Comparison of ENCODE assay signal across 1 cellular context in genomic region chr7:92245487-92246362, GRCh38.
TF ChIP-seq lines count a peak whose summit lies in the region.

A gene with protein sequence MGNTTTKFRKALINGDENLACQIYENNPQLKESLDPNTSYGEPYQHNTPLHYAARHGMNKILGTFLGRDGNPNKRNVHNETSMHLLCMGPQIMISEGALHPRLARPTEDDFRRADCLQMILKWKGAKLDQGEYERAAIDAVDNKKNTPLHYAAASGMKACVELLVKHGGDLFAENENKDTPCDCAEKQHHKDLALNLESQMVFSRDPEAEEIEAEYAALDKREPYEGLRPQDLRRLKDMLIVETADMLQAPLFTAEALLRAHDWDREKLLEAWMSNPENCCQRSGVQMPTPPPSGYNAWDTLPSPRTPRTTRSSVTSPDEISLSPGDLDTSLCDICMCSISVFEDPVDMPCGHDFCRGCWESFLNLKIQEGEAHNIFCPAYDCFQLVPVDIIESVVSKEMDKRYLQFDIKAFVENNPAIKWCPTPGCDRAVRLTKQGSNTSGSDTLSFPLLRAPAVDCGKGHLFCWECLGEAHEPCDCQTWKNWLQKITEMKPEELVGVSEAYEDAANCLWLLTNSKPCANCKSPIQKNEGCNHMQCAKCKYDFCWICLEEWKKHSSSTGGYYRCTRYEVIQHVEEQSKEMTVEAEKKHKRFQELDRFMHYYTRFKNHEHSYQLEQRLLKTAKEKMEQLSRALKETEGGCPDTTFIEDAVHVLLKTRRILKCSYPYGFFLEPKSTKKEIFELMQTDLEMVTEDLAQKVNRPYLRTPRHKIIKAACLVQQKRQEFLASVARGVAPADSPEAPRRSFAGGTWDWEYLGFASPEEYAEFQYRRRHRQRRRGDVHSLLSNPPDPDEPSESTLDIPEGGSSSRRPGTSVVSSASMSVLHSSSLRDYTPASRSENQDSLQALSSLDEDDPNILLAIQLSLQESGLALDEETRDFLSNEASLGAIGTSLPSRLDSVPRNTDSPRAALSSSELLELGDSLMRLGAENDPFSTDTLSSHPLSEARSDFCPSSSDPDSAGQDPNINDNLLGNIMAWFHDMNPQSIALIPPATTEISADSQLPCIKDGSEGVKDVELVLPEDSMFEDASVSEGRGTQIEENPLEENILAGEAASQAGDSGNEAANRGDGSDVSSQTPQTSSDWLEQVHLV (plus strand): TSS chr7:92245974. CDS start chr7:92294979, 49,005 bp downstream.
KRIT1 (minus strand) TSS chr7:92245914; CDS start chr7:92242135, 3,779 bp downstream.

TF ChIP-seq in K562, 482 proteins besides CTCF, POLR2A, EP300 and RAD21 (continued from another document and continues in another):
- TF ChIP-seq RFX7 (CRISPR knock-in tag; IDR thresholded peaks at IDR 0.05) (no peak), ZNF263 (CRISPR knock-in tag; IDR thresholded peaks at IDR 0.05; ENCODE audit: borderline replicate concordance) (peak; percentile 21; the same call in 1 of the 2 replicates), KLF16 (IDR thresholded peaks at IDR 0.05) (0 out of 2 replicates have a peak, but pooled peaks have one; percentile 25), PML (IDR thresholded peaks at IDR 0.05; ENCODE audit: low read length) (peak; percentile 77; the same call in 1 of the 2 replicates), SIX5 (IDR thresholded peaks at IDR 0.05; ENCODE audit: borderline replicate concordance in 1 of 2, insufficient read depth in 1 of 2, low read depth in 1 of 2, low read length in 2 of 2) (0 out of 4 replicates have a peak, but pooled peaks of 1 of the 2 experiments have one; percentile 17), ZNF583 (CRISPR knock-in tag; IDR thresholded peaks at IDR 0.05) (no peak), ZNF717 (CRISPR knock-in tag; IDR thresholded peaks at IDR 0.05) (0 out of 2 replicates have a peak, but pooled peaks have one; percentile 26), EGR1 (conservative IDR thresholded peaks at IDR 0.05) (peak; percentile 74), SRF (CRISPR knock-in tag; IDR thresholded peaks at IDR 0.05) (no peak), MAZ (CRISPR knock-in tag; conservative IDR thresholded peaks at IDR 0.05 in 1 of 2, IDR thresholded peaks at IDR 0.05 in 1 of 2) (peak; percentile 80 to 92), MEF2A (IDR thresholded peaks at IDR 0.05; ENCODE audit: control insufficient read depth, low read depth, low read length) (0 out of 2 replicates have a peak, but pooled peaks have one; percentile 33), MTA2 (IDR thresholded peaks at IDR 0.05; ENCODE audit: low read depth) (peak; percentile 87), ZNF584 (CRISPR knock-in tag; IDR thresholded peaks at IDR 0.05; ENCODE audit: low read depth) (no peak), ZBTB7A (IDR thresholded peaks at IDR 0.05; ENCODE audit: borderline replicate concordance, control insufficient read depth, low read depth, low read length) (peak; percentile 90), POLR2G (IDR thresholded peaks at IDR 0.05; ENCODE audit: low read depth, low read length) (peak; percentile 95), FOXA1 (IDR thresholded peaks at IDR 0.05; ENCODE audit: borderline replicate concordance) (no peak), ZBTB2 (IDR thresholded peaks at IDR 0.05) (0 out of 2 replicates have a peak, but pooled peaks have one; percentile 45), CHCHD3 (CRISPR knock-in tag; IDR thresholded peaks at IDR 0.05) (no peak), ILK (tag; IDR thresholded peaks at IDR 0.05; ENCODE audit: borderline replicate concordance, low read depth) (no peak), C11orf30 (IDR thresholded peaks at IDR 0.05; ENCODE audit: low read depth) (peak; percentile 90), JUN (IDR thresholded peaks at IDR 0.05; ENCODE audit: borderline replicate concordance, low read depth, low read length) (peak; percentile 10; the same call in 1 of the 2 replicates), JUN (CRISPR knock-in tag; IDR thresholded peaks at IDR 0.05; ENCODE audit: borderline replicate concordance) (no peak; the same call in 1 of the 2 replicates), TEAD4 (IDR thresholded peaks at IDR 0.05; ENCODE audit: low read length) (peak; percentile 13; the same call in 1 of the 2 replicates), TEAD4 (CRISPR knock-in tag; IDR thresholded peaks at IDR 0.05; ENCODE audit: borderline replicate concordance) (no peak), PHB2 (IDR thresholded peaks at IDR 0.05; ENCODE audit: low read depth) (0 out of 2 replicates have a peak, but pooled peaks have one; percentile 27), BRD4 (IDR thresholded peaks at IDR 0.05) (peak; percentile 92), AFF1 (IDR thresholded peaks at IDR 0.05; ENCODE audit: low read depth in 1 of 2, partially characterized antibody in 2 of 2) (peak in 1 of 2 experiments; percentile 88), TBP (optimal IDR thresholded peaks at IDR 0.05; ENCODE audit: low read depth, low read length) (peak; percentile 67), CREM (IDR thresholded peaks at IDR 0.05; ENCODE audit: low read depth) (peak; percentile 48), SMARCA5 (IDR thresholded peaks at IDR 0.05) (no peak; the same call in 1 of the 2 replicates), ZNF175 (CRISPR knock-in tag; IDR thresholded peaks at IDR 0.05; ENCODE audit: low read depth) (0 out of 2 replicates have a peak, but pooled peaks have one; percentile 50)
- TF ChIP-seq, protein P1, sequence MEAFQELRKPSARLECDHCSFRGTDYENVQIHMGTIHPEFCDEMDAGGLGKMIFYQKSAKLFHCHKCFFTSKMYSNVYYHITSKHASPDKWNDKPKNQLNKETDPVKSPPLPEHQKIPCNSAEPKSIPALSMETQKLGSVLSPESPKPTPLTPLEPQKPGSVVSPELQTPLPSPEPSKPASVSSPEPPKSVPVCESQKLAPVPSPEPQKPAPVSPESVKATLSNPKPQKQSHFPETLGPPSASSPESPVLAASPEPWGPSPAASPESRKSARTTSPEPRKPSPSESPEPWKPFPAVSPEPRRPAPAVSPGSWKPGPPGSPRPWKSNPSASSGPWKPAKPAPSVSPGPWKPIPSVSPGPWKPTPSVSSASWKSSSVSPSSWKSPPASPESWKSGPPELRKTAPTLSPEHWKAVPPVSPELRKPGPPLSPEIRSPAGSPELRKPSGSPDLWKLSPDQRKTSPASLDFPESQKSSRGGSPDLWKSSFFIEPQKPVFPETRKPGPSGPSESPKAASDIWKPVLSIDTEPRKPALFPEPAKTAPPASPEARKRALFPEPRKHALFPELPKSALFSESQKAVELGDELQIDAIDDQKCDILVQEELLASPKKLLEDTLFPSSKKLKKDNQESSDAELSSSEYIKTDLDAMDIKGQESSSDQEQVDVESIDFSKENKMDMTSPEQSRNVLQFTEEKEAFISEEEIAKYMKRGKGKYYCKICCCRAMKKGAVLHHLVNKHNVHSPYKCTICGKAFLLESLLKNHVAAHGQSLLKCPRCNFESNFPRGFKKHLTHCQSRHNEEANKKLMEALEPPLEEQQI (IDR thresholded peaks at IDR 0.05), result no peak
- TF ChIP-seq, protein P2, sequence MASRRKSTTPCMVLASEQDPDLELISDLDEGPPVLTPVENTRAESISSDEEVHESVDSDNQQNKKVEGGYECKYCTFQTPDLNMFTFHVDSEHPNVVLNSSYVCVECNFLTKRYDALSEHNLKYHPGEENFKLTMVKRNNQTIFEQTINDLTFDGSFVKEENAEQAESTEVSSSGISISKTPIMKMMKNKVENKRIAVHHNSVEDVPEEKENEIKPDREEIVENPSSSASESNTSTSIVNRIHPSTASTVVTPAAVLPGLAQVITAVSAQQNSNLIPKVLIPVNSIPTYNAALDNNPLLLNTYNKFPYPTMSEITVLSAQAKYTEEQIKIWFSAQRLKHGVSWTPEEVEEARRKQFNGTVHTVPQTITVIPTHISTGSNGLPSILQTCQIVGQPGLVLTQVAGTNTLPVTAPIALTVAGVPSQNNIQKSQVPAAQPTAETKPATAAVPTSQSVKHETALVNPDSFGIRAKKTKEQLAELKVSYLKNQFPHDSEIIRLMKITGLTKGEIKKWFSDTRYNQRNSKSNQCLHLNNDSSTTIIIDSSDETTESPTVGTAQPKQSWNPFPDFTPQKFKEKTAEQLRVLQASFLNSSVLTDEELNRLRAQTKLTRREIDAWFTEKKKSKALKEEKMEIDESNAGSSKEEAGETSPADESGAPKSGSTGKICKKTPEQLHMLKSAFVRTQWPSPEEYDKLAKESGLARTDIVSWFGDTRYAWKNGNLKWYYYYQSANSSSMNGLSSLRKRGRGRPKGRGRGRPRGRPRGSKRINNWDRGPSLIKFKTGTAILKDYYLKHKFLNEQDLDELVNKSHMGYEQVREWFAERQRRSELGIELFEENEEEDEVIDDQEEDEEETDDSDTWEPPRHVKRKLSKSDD (conservative IDR thresholded peaks at IDR 0.05; ENCODE audit: low read length), result no peak
- TF ChIP-seq, protein P3, sequence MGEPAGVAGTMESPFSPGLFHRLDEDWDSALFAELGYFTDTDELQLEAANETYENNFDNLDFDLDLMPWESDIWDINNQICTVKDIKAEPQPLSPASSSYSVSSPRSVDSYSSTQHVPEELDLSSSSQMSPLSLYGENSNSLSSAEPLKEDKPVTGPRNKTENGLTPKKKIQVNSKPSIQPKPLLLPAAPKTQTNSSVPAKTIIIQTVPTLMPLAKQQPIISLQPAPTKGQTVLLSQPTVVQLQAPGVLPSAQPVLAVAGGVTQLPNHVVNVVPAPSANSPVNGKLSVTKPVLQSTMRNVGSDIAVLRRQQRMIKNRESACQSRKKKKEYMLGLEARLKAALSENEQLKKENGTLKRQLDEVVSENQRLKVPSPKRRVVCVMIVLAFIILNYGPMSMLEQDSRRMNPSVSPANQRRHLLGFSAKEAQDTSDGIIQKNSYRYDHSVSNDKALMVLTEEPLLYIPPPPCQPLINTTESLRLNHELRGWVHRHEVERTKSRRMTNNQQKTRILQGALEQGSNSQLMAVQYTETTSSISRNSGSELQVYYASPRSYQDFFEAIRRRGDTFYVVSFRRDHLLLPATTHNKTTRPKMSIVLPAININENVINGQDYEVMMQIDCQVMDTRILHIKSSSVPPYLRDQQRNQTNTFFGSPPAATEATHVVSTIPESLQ (CRISPR knock-in tag; IDR thresholded peaks at IDR 0.05), result peak; percentile 30; the same call in 1 of the 2 replicates
- TF ChIP-seq, protein P4, sequence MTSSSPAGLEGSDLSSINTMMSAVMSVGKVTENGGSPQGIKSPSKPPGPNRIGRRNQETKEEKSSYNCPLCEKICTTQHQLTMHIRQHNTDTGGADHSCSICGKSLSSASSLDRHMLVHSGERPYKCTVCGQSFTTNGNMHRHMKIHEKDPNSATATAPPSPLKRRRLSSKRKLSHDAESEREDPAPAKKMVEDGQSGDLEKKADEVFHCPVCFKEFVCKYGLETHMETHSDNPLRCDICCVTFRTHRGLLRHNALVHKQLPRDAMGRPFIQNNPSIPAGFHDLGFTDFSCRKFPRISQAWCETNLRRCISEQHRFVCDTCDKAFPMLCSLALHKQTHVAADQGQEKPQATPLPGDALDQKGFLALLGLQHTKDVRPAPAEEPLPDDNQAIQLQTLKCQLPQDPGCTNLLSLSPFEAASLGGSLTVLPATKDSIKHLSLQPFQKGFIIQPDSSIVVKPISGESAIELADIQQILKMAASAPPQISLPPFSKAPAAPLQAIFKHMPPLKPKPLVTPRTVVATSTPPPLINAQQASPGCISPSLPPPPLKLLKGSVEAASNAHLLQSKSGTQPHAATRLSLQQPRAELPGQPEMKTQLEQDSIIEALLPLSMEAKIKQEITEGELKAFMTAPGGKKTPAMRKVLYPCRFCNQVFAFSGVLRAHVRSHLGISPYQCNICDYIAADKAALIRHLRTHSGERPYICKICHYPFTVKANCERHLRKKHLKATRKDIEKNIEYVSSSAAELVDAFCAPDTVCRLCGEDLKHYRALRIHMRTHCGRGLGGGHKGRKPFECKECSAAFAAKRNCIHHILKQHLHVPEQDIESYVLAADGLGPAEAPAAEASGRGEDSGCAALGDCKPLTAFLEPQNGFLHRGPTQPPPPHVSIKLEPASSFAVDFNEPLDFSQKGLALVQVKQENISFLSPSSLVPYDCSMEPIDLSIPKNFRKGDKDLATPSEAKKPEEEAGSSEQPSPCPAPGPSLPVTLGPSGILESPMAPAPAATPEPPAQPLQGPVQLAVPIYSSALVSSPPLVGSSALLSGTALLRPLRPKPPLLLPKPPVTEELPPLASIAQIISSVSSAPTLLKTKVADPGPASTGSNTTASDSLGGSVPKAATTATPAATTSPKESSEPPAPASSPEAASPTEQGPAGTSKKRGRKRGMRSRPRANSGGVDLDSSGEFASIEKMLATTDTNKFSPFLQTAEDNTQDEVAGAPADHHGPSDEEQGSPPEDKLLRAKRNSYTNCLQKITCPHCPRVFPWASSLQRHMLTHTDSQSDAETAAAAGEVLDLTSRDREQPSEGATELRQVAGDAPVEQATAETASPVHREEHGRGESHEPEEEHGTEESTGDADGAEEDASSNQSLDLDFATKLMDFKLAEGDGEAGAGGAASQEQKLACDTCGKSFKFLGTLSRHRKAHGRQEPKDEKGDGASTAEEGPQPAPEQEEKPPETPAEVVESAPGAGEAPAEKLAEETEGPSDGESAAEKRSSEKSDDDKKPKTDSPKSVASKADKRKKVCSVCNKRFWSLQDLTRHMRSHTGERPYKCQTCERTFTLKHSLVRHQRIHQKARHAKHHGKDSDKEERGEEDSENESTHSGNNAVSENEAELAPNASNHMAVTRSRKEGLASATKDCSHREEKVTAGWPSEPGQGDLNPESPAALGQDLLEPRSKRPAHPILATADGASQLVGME (CRISPR knock-in tag; IDR thresholded peaks at IDR 0.05), result no peak
